8 cellular contexts compared by ENCODE assay signal in genomic region chr19:58228584-58229254, GRCh38. TPM values are rescaled to one million over a fixed set of nuclear protein-coding genes. Genes with fewer than 3 reads are reported as not detected.
DNase-seq lines count a peak whose midpoint lies in the region; ATAC-seq and TF ChIP-seq lines count a peak whose summit lies in the region.

Gene ZNF544 (plus strand): TSS chr19:58228914. CDS start chr19:58244024, 15,110 bp downstream.

- H3K36me3 Mint-ChIP-seq in endodermal cell (ENCODE audit: low read depth) = peaks cover 43% of the 10 kb centered on the region

- peak within 1 kb of the TSS; percentile 76 for H3K27ac ChIP-seq in endodermal cell (ENCODE audit: low read depth, low read length)
- H3K27ac ChIP-seq in mesodermal cell (ENCODE audit: low read depth, low read length, severe bottlenecking) = peak within 1 kb of the TSS; percentile 77

- H3K27ac Mint-ChIP-seq in endodermal cell = peak within 1 kb of the TSS; percentile 98

- H3K27me3 Mint-ChIP-seq in endodermal cell (ENCODE audit: insufficient read depth) = peaks cover 6% of the 10 kb centered on the region

- H3K4me3 Mint-ChIP-seq in endodermal cell = peak within 1 kb of the TSS; percentile 90

- peaks cover 21% of the 10 kb centered on the region for H3K4me1 Mint-ChIP-seq in endodermal cell

- H3K36me3 ChIP-seq in endodermal cell (ENCODE audit: control insufficient read depth, insufficient read depth, low read length) = peaks cover 41% of the 10 kb centered on the region
- peaks cover 43% of the 10 kb centered on the region for H3K36me3 ChIP-seq in mesodermal cell (ENCODE audit: control insufficient read depth, insufficient read depth, low read length)

- TF ChIP-seq CTCF in AG10803 (conservative IDR thresholded peaks at IDR 0.05; ENCODE audit: low read length) = peak; percentile 28
- no peak for TF ChIP-seq CTCF in endodermal cell (conservative IDR thresholded peaks at IDR 0.05)

- peak within 1 kb of the TSS; percentile 72 for H3K9ac ChIP-seq in endodermal cell (ENCODE audit: extremely low read depth, low read length, poor library complexity, severe bottlenecking)

- no peaks in the 10 kb centered on the region for H3K27me3 ChIP-seq in endodermal cell (ENCODE audit: control insufficient read depth, insufficient read depth, low read length, poor library complexity, severe bottlenecking)

- H3K4me1 ChIP-seq in endodermal cell (ENCODE audit: control insufficient read depth, insufficient read depth, low read length) (no peaks in the 10 kb centered on the region), mesodermal cell (ENCODE audit: control insufficient read depth, insufficient read depth, low read length, poor library complexity, severe bottlenecking) (no peaks in the 10 kb centered on the region)

- WGBS in endodermal cell (ENCODE audit: insufficient coverage in 1 of 2, insufficient read length in 1 of 2), 2 experiments = 0 to 1% methylated on average over 32 to 62 of the region's 62 CpGs
- WGBS in mesodermal cell (ENCODE audit: insufficient coverage in 2 of 2), 2 experiments = 0 to 1% methylated on average over 44 to 61 of the region's 62 CpGs

- H3K4me3 ChIP-seq in AG10803 (ENCODE audit: low read length) (peak within 1 kb of the TSS; percentile 82), endodermal cell (ENCODE audit: low read length) (peak within 1 kb of the TSS; percentile 81), mesodermal cell (ENCODE audit: extremely low read depth, insufficient read depth, low read length, poor library complexity, severe bottlenecking) (peak within 1 kb of the TSS; percentile 66)

- peak; percentile 70 for DNase-seq in AG10803 (ENCODE audit: low read depth)
- DNase-seq in NCI-H748 treated with DMSO at 0.1 percent for 48 hours (lab: John Stamatoyannopoulos, UW) = peak; percentile 73
- DNase-seq in activated CD8-positive, alpha-beta memory T cell treated with anti-CD3 and anti-CD28 coated beads for 48 hours (ENCODE audit: low read depth in 2 of 3, low spot score in 2 of 3) = peak; percentile 35 to 60 (median 55)
- peak; percentile 95 for DNase-seq in endodermal cell
- peak; percentile 4 for DNase-seq in stimulated activated CD8-positive, alpha-beta memory T cell treated with anti-CD3 and anti-CD28 coated beads, Interleukin-15, amount 100 ng/mL, for 1 hour (ENCODE audit: low read depth)

- peaks cover 16% of the 10 kb centered on the region for H3K9me3 Mint-ChIP-seq in endodermal cell

- ATAC-seq in GM18909 (IDR thresholded peaks at IDR 0.05; ENCODE audit: poor library complexity, unreplicated experiment) (peak; percentile 95), HG03432 (IDR thresholded peaks at IDR 0.05; ENCODE audit: unreplicated experiment) (peak; percentile 94)

- peaks cover 43% of the 10 kb centered on the region for H3K9me3 ChIP-seq in endodermal cell (ENCODE audit: control insufficient read depth, low read length)
- H3K9me3 ChIP-seq in mesodermal cell (ENCODE audit: control insufficient read depth, low read length) = peaks cover 48% of the 10 kb centered on the region

RNA-seq across cellular contexts. Expression of gene ZNF544, which starts in this region (rescaled TPM):
- total RNA-seq in endodermal cell = 10 to 100 TPM; 65.7 to 80.2 TPM
- 47.7 TPM for polyA plus RNA-seq in endodermal cell (2013, experiment 1 of 2)
- 38.1 TPM for polyA plus RNA-seq in endodermal cell (2013, experiment 2 of 2)
- polyA plus RNA-seq in mesodermal cell (2013, experiment 1 of 2) = 23.3 TPM
- 22.6 TPM for polyA plus RNA-seq in mesodermal cell (2013, experiment 2 of 2)

Comparison
In these comparisons a context has a peak if more than half of its experiments do, and no peak if none do; other contexts are left out.
1. Peak in every context shown above with its lines: DNase-seq, ATAC-seq, H3K4me3 ChIP-seq and H3K27ac ChIP-seq.
2. DNase-seq: peak in every context shown above with its lines; median percentile 95 in endodermal cell; 73 in NCI-H748 treated with DMSO at 0.1 percent for 48 hours; 70 in AG10803; 55 in activated CD8-positive, alpha-beta memory T cell treated with anti-CD3 and anti-CD28 coated beads for 48 hours; 4 in stimulated activated CD8-positive, alpha-beta memory T cell treated with anti-CD3 and anti-CD28 coated beads, Interleukin-15, amount 100 ng/mL, for 1 hour.